ENCODE assay signal across 9 cellular contexts in genomic region chr2:208101716-208102631, GRCh38. TPM values are rescaled to one million over a fixed set of nuclear protein-coding genes. Genes with fewer than 3 reads are reported as not detected.
DNase-seq lines count a peak whose midpoint lies in the region; ATAC-seq and TF ChIP-seq lines count a peak whose summit lies in the region.
"Had no signal": no experiment of that assay in that cellular context is flagged by ENCODE, and none has a peak within 500 bp of the region (broad histone marks: within the 10 kb centered on the region; RNA-seq: fewer than 3 reads in every experiment).

No MANE protein-coding gene starts in this region.

- no peaks in the 10 kb centered on the region for H3K79me2 ChIP-seq in fibroblast of lung (ENCODE audit: control insufficient read depth, insufficient read depth, low read length)

- H3K4me1 ChIP-seq in fibroblast of lung (ENCODE audit: control insufficient read depth, extremely low read depth, insufficient read depth, low read length): no peaks in the 10 kb centered on the region

- no peaks in the 10 kb centered on the region for H3K9me3 ChIP-seq in fibroblast of lung (ENCODE audit: control insufficient read depth, insufficient read depth, low read depth, low read length)

- peak overlapping the region; percentile 50 to 58 for H3K27ac Mint-ChIP-seq in natural killer cell
- peak overlapping the region in 1 of 2 donors; percentile 14 for H3K27ac Mint-ChIP-seq in natural killer cell treated with Interleukin-12 subunit alpha and Interleukin-12 subunit beta and Interleukin-15 and Interleukin-18, amount 100 ng/mL, for 72 hours
- no peak overlapping the region for H3K27ac Mint-ChIP-seq in type B pancreatic cell

- H3K27ac ChIP-seq in fibroblast of lung (ENCODE audit: insufficient read depth, low read length): no peak overlapping the region
- H3K27ac ChIP-seq: SK-N-MC had no signal

- no peak overlapping the region for H3K9ac ChIP-seq in fibroblast of lung (ENCODE audit: insufficient read depth, low read length)

- H3K9me3 Mint-ChIP-seq in natural killer cell (no peaks in the 10 kb centered on the region), type B pancreatic cell (no peaks in the 10 kb centered on the region)
- H3K9me3 Mint-ChIP-seq in natural killer cell treated with Interleukin-12 subunit alpha and Interleukin-12 subunit beta and Interleukin-15 and Interleukin-18, amount 100 ng/mL, for 72 hours: no peaks in the 10 kb centered on the region

- intact Hi-C loops in natural killer cell (cut with micrococcal nuclease): no loop called here

- no peaks in the 10 kb centered on the region for H3K36me3 ChIP-seq in fibroblast of lung (ENCODE audit: control insufficient read depth, insufficient read depth, low read length)

- peaks cover 0 to 7% of the 10 kb centered on the region in 2 donors for H3K27me3 Mint-ChIP-seq in natural killer cell (ENCODE audit: low read depth in 2 of 2)
- peaks cover 0 to 10% of the 10 kb centered on the region in 2 donors for H3K27me3 Mint-ChIP-seq in natural killer cell treated with Interleukin-12 subunit alpha and Interleukin-12 subunit beta and Interleukin-15 and Interleukin-18, amount 100 ng/mL, for 72 hours
- peaks cover 8% of the 10 kb centered on the region for H3K27me3 Mint-ChIP-seq in type B pancreatic cell

- no peak overlapping the region for H3K4me2 ChIP-seq in fibroblast of lung (ENCODE audit: extremely low read depth, insufficient read depth, low read length)

- no peaks in the 10 kb centered on the region for H4K20me1 ChIP-seq in fibroblast of lung (ENCODE audit: control insufficient read depth, extremely low read depth, insufficient read depth, low read length)

- H3K27me3 ChIP-seq in fibroblast of lung (ENCODE audit: control insufficient read depth, insufficient read depth, low read length): no peaks in the 10 kb centered on the region

- no peak overlapping the region for H3K4me3 ChIP-seq in fibroblast of lung (replicated peaks in 1 of 4; ENCODE audit: control extremely low read depth in 1 of 4, insufficient read depth in 1 of 4, low read depth in 3 of 4, low read length in 4 of 4)
- H3K4me3 ChIP-seq: SK-N-MC had no signal

- H3K4me1 Mint-ChIP-seq in natural killer cell: peaks cover 19 to 24% of the 10 kb centered on the region in 2 donors
- peaks cover 16 to 18% of the 10 kb centered on the region in 2 donors for H3K4me1 Mint-ChIP-seq in natural killer cell treated with Interleukin-12 subunit alpha and Interleukin-12 subunit beta and Interleukin-15 and Interleukin-18, amount 100 ng/mL, for 72 hours (ENCODE audit: low read depth in 2 of 2)
- no peaks in the 10 kb centered on the region for H3K4me1 Mint-ChIP-seq in type B pancreatic cell (ENCODE audit: unreplicated experiment)

- TF ChIP-seq CTCF in natural killer cell (IDR thresholded peaks at IDR 0.05) (no peak), fibroblast of lung (conservative IDR thresholded peaks at IDR 0.05 in 1 of 2, IDR thresholded peaks at IDR 0.05 in 1 of 2; ENCODE audit: low read depth in 1 of 2, low read length in 2 of 2) (peak; percentile 36 to 42), type B pancreatic cell (conservative IDR thresholded peaks at IDR 0.05) (peak; percentile 68)

- ATAC-seq in natural killer cell (no peak), HG03521 (IDR thresholded peaks at IDR 0.05; ENCODE audit: unreplicated experiment) (no peak)
- no peak for ATAC-seq in natural killer cell treated with Interleukin-12 subunit alpha and Interleukin-12 subunit beta and Interleukin-15 and Interleukin-18, amount 100 ng/mL, for 72 hours

- H3K4me3 Mint-ChIP-seq in natural killer cell (no peak overlapping the region), type B pancreatic cell (no peak overlapping the region)
- H3K4me3 Mint-ChIP-seq in natural killer cell treated with Interleukin-12 subunit alpha and Interleukin-12 subunit beta and Interleukin-15 and Interleukin-18, amount 100 ng/mL, for 72 hours: no peak overlapping the region

- H2AFZ ChIP-seq in fibroblast of lung (ENCODE audit: low read length): no peak overlapping the region

- no peaks in the 10 kb centered on the region for H3K36me3 Mint-ChIP-seq in natural killer cell
- no peaks in the 10 kb centered on the region for H3K36me3 Mint-ChIP-seq in natural killer cell treated with Interleukin-12 subunit alpha and Interleukin-12 subunit beta and Interleukin-15 and Interleukin-18, amount 100 ng/mL, for 72 hours
- no peaks in the 10 kb centered on the region for H3K36me3 Mint-ChIP-seq in type B pancreatic cell

- no peak for DNase-seq in natural killer cell
- DNase-seq in natural killer cell treated with Interleukin-12 subunit alpha and Interleukin-12 subunit beta and Interleukin-15 and Interleukin-18, amount 100 ng/mL, for 72 hours (ENCODE audit: low spot score): no peak
- DNase-seq in NCI-H82 (lab: John Stamatoyannopoulos, UW): peak; percentile 68
- DNase-seq in fibroblast of lung (ENCODE audit: low read depth in 2 of 2): peak; percentile 34 to 40
- DNase-seq in type B pancreatic cell (ENCODE audit: extremely low spot score, unreplicated experiment): no peak
- DNase-seq in GOT3 (lab: John Stamatoyannopoulos, UW): no peak
- no peak for DNase-seq in NCI-H187 (lab: John Stamatoyannopoulos, UW)

RNA-seq across cellular contexts. Expression of gene CRYGD, which starts 22.4 kb away (rescaled TPM):
- total RNA-seq in natural killer cell (not detected), fibroblast of lung (not detected in 2 replicates), type B pancreatic cell (ENCODE audit: low replicate concordance) (not detected in 2 replicates)
- total RNA-seq in natural killer cell treated with Interleukin-12 subunit alpha and Interleukin-12 subunit beta and Interleukin-15 and Interleukin-18, amount 100 ng/mL, for 72 hours: not detected
- not detected in 2 replicates for polyA plus RNA-seq in fibroblast of lung
- not detected in 2 replicates for polyA plus RNA-seq in fibroblast of lung (2012)
- polyA minus RNA-seq in fibroblast of lung (ENCODE audit: low replicate concordance): not detected in 2 replicates

RNA-seq across cellular contexts. Expression of gene CRYGC, which starts 27.7 kb away (rescaled TPM):
- total RNA-seq in natural killer cell (not detected), fibroblast of lung (not detected in 2 replicates), type B pancreatic cell (ENCODE audit: low replicate concordance) (not detected in 2 replicates)
- not detected for total RNA-seq in natural killer cell treated with Interleukin-12 subunit alpha and Interleukin-12 subunit beta and Interleukin-15 and Interleukin-18, amount 100 ng/mL, for 72 hours
- not detected in 2 replicates for polyA plus RNA-seq in fibroblast of lung
- polyA plus RNA-seq in fibroblast of lung (2012): not detected in 2 replicates
- polyA minus RNA-seq in fibroblast of lung (ENCODE audit: low replicate concordance): not detected in 2 replicates

RNA-seq across cellular contexts. Expression of gene CRYGB, which starts 44.0 kb away (rescaled TPM):
- not detected for total RNA-seq in natural killer cell
- not detected for total RNA-seq in natural killer cell treated with Interleukin-12 subunit alpha and Interleukin-12 subunit beta and Interleukin-15 and Interleukin-18, amount 100 ng/mL, for 72 hours
- not detected in 2 replicates for total RNA-seq in fibroblast of lung
- not detected in 2 replicates for polyA plus RNA-seq in fibroblast of lung
- not detected in 2 replicates for polyA plus RNA-seq in fibroblast of lung (2012)
- not detected in 2 replicates for polyA minus RNA-seq in fibroblast of lung (ENCODE audit: low replicate concordance)
- total RNA-seq in type B pancreatic cell (ENCODE audit: low replicate concordance): not detected in 2 replicates

Comparison
In these comparisons a context has a peak if more than half of its experiments do, and no peak if none do; other contexts are left out.
1. DNase-seq: peak in NCI-H82 (single experiment) and fibroblast of lung (2 of 2); none in natural killer cell (single experiment), natural killer cell treated with Interleukin-12 subunit alpha and Interleukin-12 subunit beta and Interleukin-15 and Interleukin-18, amount 100 ng/mL, for 72 hours (single experiment), type B pancreatic cell (single experiment), GOT3 (single experiment) and NCI-H187 (0 of 2).